ENCODE assay signal across 11 cellular contexts in genomic region chr20:63859166-63859699, GRCh38. TPM values are rescaled to one million over a fixed set of nuclear protein-coding genes. Genes with fewer than 3 reads are reported as not detected.
DNase-seq lines count a peak whose midpoint lies in the region; ATAC-seq and TF ChIP-seq lines count a peak whose summit lies in the region.
"Had no signal": no experiment of that assay in that cellular context is flagged by ENCODE, and none has a peak within 500 bp of the region (broad histone marks: within the 10 kb centered on the region; RNA-seq: fewer than 3 reads in every experiment).

No MANE protein-coding gene starts in this region.

- peaks cover 26% of the 10 kb centered on the region for H3K79me2 ChIP-seq in mammary epithelial cell (ENCODE audit: insufficient read depth, low read length)

- peak overlapping the region; percentile 67 to 87 for H3K18ac ChIP-seq in mesenchymal stem cell (ENCODE audit: low read depth in 1 of 2, low read length in 2 of 2)

- no peaks in the 10 kb centered on the region for H3K27me3 Mint-ChIP-seq in activated naive CD8-positive, alpha-beta T cell treated with anti-CD3 and anti-CD28 coated beads, Interleukin-2, amount 50 U/mL, for 24 hours

- H3K9me3 Mint-ChIP-seq in activated naive CD8-positive, alpha-beta T cell treated with anti-CD3 and anti-CD28 coated beads, Interleukin-2, amount 50 U/mL, for 24 hours: no peaks in the 10 kb centered on the region
- H3K9me3 Mint-ChIP-seq: memory B cell had no signal

- H3K4ac ChIP-seq in mesenchymal stem cell (ENCODE audit: low read depth in 1 of 2, low read length in 2 of 2): peak overlapping the region; percentile 45 to 71

- H4K91ac ChIP-seq in mesenchymal stem cell (ENCODE audit: low read length): peak overlapping the region; percentile 79

- H3K79me1 ChIP-seq in mesenchymal stem cell (replicated peaks; ENCODE audit: low read length, poor library complexity, severe bottlenecking): peaks cover 27% of the 10 kb centered on the region

- H3K36me3 ChIP-seq in mammary epithelial cell (ENCODE audit: insufficient read depth, low read length): peaks cover 5% of the 10 kb centered on the region
- H3K36me3 ChIP-seq in mesenchymal stem cell (ENCODE audit: control insufficient read depth in 1 of 2, insufficient read depth in 2 of 2, low read depth in 1 of 2, low read length in 2 of 2): peaks cover 20 to 25% of the 10 kb centered on the region in 2 experiments
- peaks cover 0 to 16% (median 11%) of the 10 kb centered on the region in 5 donors for H3K36me3 ChIP-seq in subcutaneous abdominal adipose tissue (ENCODE audit: control insufficient read depth in 5 of 5, insufficient read depth in 5 of 5, low read length in 5 of 5)
- peaks cover 18% of the 10 kb centered on the region for H3K36me3 ChIP-seq in suprapubic skin

- H3K4me1 ChIP-seq in mammary epithelial cell (ENCODE audit: insufficient read depth, low read length): peaks cover 18% of the 10 kb centered on the region
- peaks cover 63% of the 10 kb centered on the region for H3K4me1 ChIP-seq in mesenchymal stem cell (ENCODE audit: control insufficient read depth, insufficient read depth, low read depth, low read length)
- H3K4me1 ChIP-seq in subcutaneous abdominal adipose tissue (ENCODE audit: control insufficient read depth in 5 of 5, insufficient read depth in 5 of 5, low read length in 5 of 5): peaks cover 14 to 79% (median 60%) of the 10 kb centered on the region in 5 donors
- H3K4me1 ChIP-seq in suprapubic skin: peaks cover 55% of the 10 kb centered on the region

- H2BK5ac ChIP-seq in mesenchymal stem cell (ENCODE audit: low read depth, low read length, poor library complexity, severe bottlenecking): no peak overlapping the region

- no peak for TF ChIP-seq CTCF in mammary epithelial cell (conservative IDR thresholded peaks at IDR 0.05 in 1 of 2, IDR thresholded peaks at IDR 0.05 in 1 of 2; ENCODE audit: extremely low read depth in 1 of 2, insufficient read depth in 1 of 2, low read depth in 1 of 2, low read length in 2 of 2)
- no peak for TF ChIP-seq CTCF in suprapubic skin (IDR thresholded peaks at IDR 0.05)

- peak overlapping the region; percentile 84 for H2BK15ac ChIP-seq in mesenchymal stem cell (ENCODE audit: low read depth, poor library complexity, severe bottlenecking)

- BruUV-seq in mammary epithelial cell (replicated peaks; lab: Mats Ljungman, UMichigan): no TSS peak

- H3K27ac Mint-ChIP-seq in activated naive CD8-positive, alpha-beta T cell treated with anti-CD3 and anti-CD28 coated beads, Interleukin-2, amount 50 U/mL, for 24 hours: peak overlapping the region; percentile 35
- H3K27ac Mint-ChIP-seq: memory B cell had no signal

- H2AFZ ChIP-seq in mammary epithelial cell (ENCODE audit: low read depth, low read length) (no peak overlapping the region), mesenchymal stem cell (ENCODE audit: low read depth, low read length) (no peak overlapping the region)

- 41% methylated on average over 3 of the region's 7 CpGs for WGBS in mammary epithelial cell (ENCODE audit: low coverage, missing lambda C conversion rate)
- 44% methylated on average over 7 of the region's 7 CpGs for WGBS in mesenchymal stem cell
- 70% methylated on average over 1 of the region's 7 CpGs for WGBS in suprapubic skin

- H3K4me2 ChIP-seq in mammary epithelial cell (ENCODE audit: insufficient read depth, low read depth, low read length) (no peak overlapping the region), mesenchymal stem cell (ENCODE audit: low read length, poor library complexity, severe bottlenecking) (no peak overlapping the region)

- H2AK5ac ChIP-seq in mesenchymal stem cell (ENCODE audit: low read length, severe bottlenecking): peak overlapping the region; percentile 7

- H2BK120ac ChIP-seq in mesenchymal stem cell (ENCODE audit: low read depth, low read length): peak overlapping the region; percentile 22

- H3K9ac ChIP-seq in mammary epithelial cell (ENCODE audit: insufficient read depth, low read length) (no peak overlapping the region), mesenchymal stem cell (ENCODE audit: low read length) (no peak overlapping the region), subcutaneous abdominal adipose tissue (ENCODE audit: low read length in 5 of 5) (peak overlapping the region in 1 of 5 donors; percentile 16)

- H3K4me3 ChIP-seq in mammary epithelial cell (replicated peaks in 1 of 3; ENCODE audit: insufficient read depth in 1 of 3, low read depth in 2 of 3, low read length in 3 of 3) (no peak overlapping the region), mesenchymal stem cell (ENCODE audit: insufficient read depth in 1 of 2, low read depth in 1 of 2, low read length in 2 of 2) (no peak overlapping the region), subcutaneous abdominal adipose tissue (ENCODE audit: low read depth in 1 of 5, low read length in 5 of 5) (peak overlapping the region in 1 of 5 donors; percentile 14), suprapubic skin (no peak overlapping the region)

- no peak overlapping the region for H3K27ac ChIP-seq in mammary epithelial cell (ENCODE audit: insufficient read depth, low read depth, low read length)
- H3K27ac ChIP-seq in mesenchymal stem cell (ENCODE audit: low read length, poor library complexity, severe bottlenecking): peak overlapping the region; percentile 69
- H3K27ac ChIP-seq in subcutaneous abdominal adipose tissue (ENCODE audit: low read depth, low read length): peak overlapping the region; percentile 30
- H3K27ac ChIP-seq in suprapubic skin: no peak overlapping the region

- H3K23ac ChIP-seq in mesenchymal stem cell (ENCODE audit: low read length in 2 of 2): peak overlapping the region in 1 of 2 experiments; percentile 91

- H2BK12ac ChIP-seq in mesenchymal stem cell (ENCODE audit: low read length in 2 of 2): peak overlapping the region; percentile 86 to 99

- no peak overlapping the region for H3K4me3 Mint-ChIP-seq in activated naive CD8-positive, alpha-beta T cell treated with anti-CD3 and anti-CD28 coated beads, Interleukin-2, amount 50 U/mL, for 24 hours
- H3K4me3 Mint-ChIP-seq: memory B cell had no signal

- no peaks in the 10 kb centered on the region for H4K20me1 ChIP-seq in mammary epithelial cell (ENCODE audit: insufficient read depth, low read length)

- H3K36me3 Mint-ChIP-seq in activated naive CD8-positive, alpha-beta T cell treated with anti-CD3 and anti-CD28 coated beads, Interleukin-2, amount 50 U/mL, for 24 hours (ENCODE audit: low read depth): peaks cover 10% of the 10 kb centered on the region

- peak overlapping the region in 1 of 2 experiments; percentile 84 for H3K14ac ChIP-seq in mesenchymal stem cell (ENCODE audit: low read length in 2 of 2)

- H3K4me1 Mint-ChIP-seq in activated naive CD8-positive, alpha-beta T cell treated with anti-CD3 and anti-CD28 coated beads, Interleukin-2, amount 50 U/mL, for 24 hours: peaks cover 36% of the 10 kb centered on the region

- intact Hi-C loops in mammary epithelial cell (cut with micrococcal nuclease): no loop called here

- CTCF ChIA-PET in mammary epithelial cell (lab: Charles Lee; ENCODE audit: low non-redundant PET): no interaction called here

- peak overlapping the region; percentile 94 for H4K8ac ChIP-seq in mesenchymal stem cell (ENCODE audit: low read length)

- no peak for TF ChIP-seq POLR2A in suprapubic skin (IDR thresholded peaks at IDR 0.05)

- DNase-seq in T47D (ENCODE audit: low read depth in 1 of 2, low spot score in 1 of 2): peak; percentile 44 to 68
- no peak for DNase-seq in mammary epithelial cell
- no peak for DNase-seq in activated naive CD8-positive, alpha-beta T cell treated with anti-CD3 and anti-CD28 coated beads, Interleukin-2, amount 50 U/mL, for 24 hours
- DNase-seq in mesenchymal stem cell: no peak
- DNase-seq in NCI-H146 (lab: John Stamatoyannopoulos, UW): no peak
- no peak for DNase-seq in suprapubic skin (ENCODE audit: low spot score in 2 of 2)
- DNase-seq: NCI-H2029 treated with DMSO at 0.1 percent for 48 hours; stimulated activated naive CD4-positive, alpha-beta T cell treated with Interleukin-2 at 50 U/mL for 16 hours had no signal

- H3K9me3 ChIP-seq in mammary epithelial cell (replicated peaks; ENCODE audit: insufficient read depth, low read length): no peaks in the 10 kb centered on the region
- H3K9me3 ChIP-seq in mesenchymal stem cell (ENCODE audit: control insufficient read depth, low read length): no peaks in the 10 kb centered on the region
- H3K9me3 ChIP-seq in subcutaneous abdominal adipose tissue (ENCODE audit: control insufficient read depth in 5 of 5, low read length in 5 of 5): no peaks in the 10 kb centered on the region
- no peaks in the 10 kb centered on the region for H3K9me3 ChIP-seq in suprapubic skin

- dilution Hi-C loops in mammary epithelial cell (cut with HindIII; ENCODE audit: low sequenced_read_pairs): no loop called here

- H3K27me3 ChIP-seq in mammary epithelial cell (ENCODE audit: insufficient read depth, low read length): peaks cover 5% of the 10 kb centered on the region
- peaks cover 0 to 30% of the 10 kb centered on the region in 2 experiments for H3K27me3 ChIP-seq in mesenchymal stem cell (ENCODE audit: control insufficient read depth in 1 of 2, insufficient read depth in 1 of 2, low read length in 2 of 2)
- H3K27me3 ChIP-seq in subcutaneous abdominal adipose tissue (ENCODE audit: control insufficient read depth in 5 of 5, insufficient read depth in 4 of 5, low read length in 5 of 5): peaks cover 0 to 36% (median 28%) of the 10 kb centered on the region in 5 donors
- H3K27me3 ChIP-seq in suprapubic skin: peaks cover 23% of the 10 kb centered on the region

- in situ Hi-C loops in T47D (cut with HindIII; ENCODE audit: low pct_unique_long_range_greater_than_20kb, low sequenced_read_pairs): no loop called here
- in situ Hi-C loops in mammary epithelial cell (cut with MboI; ENCODE audit: low sequenced_read_pairs in 2 of 2): no loop called here

- TF ChIP-seq EP300 in suprapubic skin (IDR thresholded peaks at IDR 0.05): no peak

- no peak for ATAC-seq in activated naive CD8-positive, alpha-beta T cell treated with anti-CD3 and anti-CD28 coated beads, Interleukin-2, amount 50 U/mL, for 24 hours
- ATAC-seq in GM21717 (IDR thresholded peaks at IDR 0.05; ENCODE audit: unreplicated experiment): no peak

RNA-seq across cellular contexts. Expression of gene ABHD16B, which starts 2.1 kb away (rescaled TPM):
- total RNA-seq in mammary epithelial cell (not detected), suprapubic skin (not detected)
- polyA plus RNA-seq in mammary epithelial cell: not detected
- not detected for polyA minus RNA-seq in mammary epithelial cell
- not detected for polyA plus RNA-seq in mesenchymal stem cell (2013, experiment 1 of 2)
- not detected for polyA plus RNA-seq in mesenchymal stem cell (2013, experiment 2 of 2)

RNA-seq across cellular contexts. Expression of gene TPD52L2, which starts 5.8 kb away (rescaled TPM):
- total RNA-seq in mammary epithelial cell: 100 to 1,000 TPM; 122 to 150 TPM
- polyA plus RNA-seq in mammary epithelial cell: 157 TPM
- polyA minus RNA-seq in mammary epithelial cell: 115 TPM
- 124 TPM for polyA plus RNA-seq in mesenchymal stem cell (2013, experiment 1 of 2)
- 125 TPM for polyA plus RNA-seq in mesenchymal stem cell (2013, experiment 2 of 2)
- 10 to 100 TPM; 66.5 to 87.4 (median 74.1) TPM for total RNA-seq in suprapubic skin

RNA-seq across cellular contexts. Expression of gene ZBTB46, which starts 28.2 kb away (rescaled TPM):
- total RNA-seq in mammary epithelial cell (1 to 10 TPM in 1 of 2 donors, under 1 TPM in 1; 0.52 to 1.5 TPM), suprapubic skin (1 to 10 TPM; 3.4 to 5.1 (median 4.4) TPM)
- polyA plus RNA-seq in mammary epithelial cell: 0.12 TPM
- polyA minus RNA-seq in mammary epithelial cell: not detected
- 3.8 TPM for polyA plus RNA-seq in mesenchymal stem cell (2013, experiment 1 of 2)
- 3.9 TPM for polyA plus RNA-seq in mesenchymal stem cell (2013, experiment 2 of 2)

RNA-seq across cellular contexts. Expression of gene DNAJC5, which starts 35.7 kb away (rescaled TPM):
- total RNA-seq in mammary epithelial cell (10 to 100 TPM; 77.0 to 78.7 TPM), suprapubic skin (10 to 100 TPM; 36.4 to 62.0 (median 53.7) TPM)
- polyA plus RNA-seq in mammary epithelial cell: 54.8 TPM
- 106 TPM for polyA minus RNA-seq in mammary epithelial cell
- polyA plus RNA-seq in mesenchymal stem cell (2013, experiment 1 of 2): 25.4 TPM
- 25.9 TPM for polyA plus RNA-seq in mesenchymal stem cell (2013, experiment 2 of 2)

Comparison
In these comparisons a context has a peak if more than half of its experiments do, and no peak if none do; other contexts are left out.
1. DNase-seq: peak in T47D (2 of 2); none in mammary epithelial cell (single experiment), activated naive CD8-positive, alpha-beta T cell treated with anti-CD3 and anti-CD28 coated beads, Interleukin-2, amount 50 U/mL, for 24 hours (single experiment), mesenchymal stem cell (single experiment), NCI-H146 (single experiment) and suprapubic skin (0 of 2).
2. H3K27ac ChIP-seq: peak in mesenchymal stem cell (single experiment) and subcutaneous abdominal adipose tissue (single experiment); none in mammary epithelial cell (single experiment) and suprapubic skin (single experiment).